In genomic region chr9:33464045-33464636, GRCh38 we compare ENCODE assay signal across 23 cellular contexts. TPM values are rescaled to one million over a fixed set of nuclear protein-coding genes. Genes with fewer than 3 reads are reported as not detected.
A peak's percentile ranks its signal among the peaks of the same experiment; 100 is the strongest.
DNase-seq lines count a peak whose midpoint lies in the region; ATAC-seq, FAIRE-seq and TF ChIP-seq lines count a peak whose summit lies in the region.
"Had no signal": no experiment of that assay in that cellular context is flagged by ENCODE, and none has a peak within 500 bp of the region (broad histone marks: within the 10 kb centered on the region; RNA-seq: fewer than 3 reads in every experiment).

No MANE protein-coding gene starts in this region.

- no peaks in the 10 kb centered on the region for H3K79me2 ChIP-seq in osteoblast (ENCODE audit: insufficient read depth, low read length)

- intact Hi-C loops in Caco-2 (cut with micrococcal nuclease; ENCODE audit: unreplicated experiment): no loop called here

- DNase-seq in activated T-cell treated with anti-CD3 and anti-CD28 coated beads, Interleukin-2, amount 50 U/mL, for 24 hours: peak; percentile 14
- no peak for DNase-seq in activated T-cell treated with anti-CD3 and anti-CD28 coated beads, Interleukin-2, amount 50 U/mL, for 4 hours
- peak; percentile 13 for DNase-seq in H7
- DNase-seq in bronchial epithelial cell (ENCODE audit: low read depth): peak; percentile 59
- peak; percentile 71 for DNase-seq in osteoblast (ENCODE audit: insufficient read length, low spot score, missing footprints)
- no peak for DNase-seq in NCI-H1092 (lab: John Stamatoyannopoulos, UW)
- no peak for DNase-seq in Caco-2
- DNase-seq in cerebellar cortex (ENCODE audit: low spot score): no peak
- DNase-seq: activated CD4-positive, alpha-beta T cell treated with anti-CD3 and anti-CD28 coated beads for 1 hour; activated CD8-positive, alpha-beta T cell treated with anti-CD3 and anti-CD28 coated beads, Interleukin-2, amount 10 ng/mL, durations not matched to agents 7 days and 5 days; activated T-cell treated with anti-CD3 and anti-CD28 coated beads for 4 hours; DMS79 treated with DMSO at 0.1 percent for 48 hours; head of caudate nucleus; NCI-H1105; NCI-H1930; PC-3; SIG-M5; stimulated activated CD8-positive, alpha-beta memory T cell treated with anti-CD3 and anti-CD28 coated beads, Interleukin-4, amount 100 ng/mL, for 48 hours; T-cell; upper lobe of left lung had no signal

- peaks cover 21% of the 10 kb centered on the region for H3K4me1 Mint-ChIP-seq in activated T-cell treated with anti-CD3 and anti-CD28 coated beads, Interleukin-2, amount 50 U/mL, for 24 hours (ENCODE audit: low read depth)
- peaks cover 14% of the 10 kb centered on the region for H3K4me1 Mint-ChIP-seq in activated T-cell treated with anti-CD3 and anti-CD28 coated beads, Interleukin-2, amount 50 U/mL, for 4 hours (ENCODE audit: low read depth)
- no peaks in the 10 kb centered on the region for H3K4me1 Mint-ChIP-seq in Caco-2 (ENCODE audit: low read depth, unreplicated experiment)

- peaks cover 9% of the 10 kb centered on the region for H4K20me1 ChIP-seq in osteoblast (ENCODE audit: insufficient read depth, low read length)

- H3K9me3 ChIP-seq in osteoblast (ENCODE audit: low read depth, low read length): no peaks in the 10 kb centered on the region
- no peaks in the 10 kb centered on the region for H3K9me3 ChIP-seq in Caco-2
- H3K9me3 ChIP-seq: neutrophil, upper lobe of left lung had no signal

- H3K4me1 ChIP-seq in osteoblast (ENCODE audit: insufficient read depth, low read length) (no peaks in the 10 kb centered on the region), Caco-2 (peaks cover 8% of the 10 kb centered on the region; the same call in 1 of the 2 replicates)
- H3K4me1 ChIP-seq: upper lobe of left lung had no signal

- H3K36me3 ChIP-seq in H7 (replicated peaks; ENCODE audit: control insufficient read depth, insufficient read depth, low read length): peaks cover 66% of the 10 kb centered on the region
- peaks cover 56% of the 10 kb centered on the region for H3K36me3 ChIP-seq in bronchial epithelial cell (ENCODE audit: control insufficient read depth, insufficient read depth, low read length)
- peaks cover 86% of the 10 kb centered on the region for H3K36me3 ChIP-seq in osteoblast (ENCODE audit: insufficient read depth, low read length)
- peaks cover 6% of the 10 kb centered on the region for H3K36me3 ChIP-seq in Caco-2 (ENCODE audit: control insufficient read depth, insufficient read depth, low read length)

- TF ChIP-seq CTCF in bronchial epithelial cell (IDR thresholded peaks at IDR 0.05; ENCODE audit: insufficient read depth, low read length, severe bottlenecking) (no peak), osteoblast (IDR thresholded peaks at IDR 0.05; ENCODE audit: extremely low read depth, low read depth, low read length) (no peak), Caco-2 (IDR thresholded peaks at IDR 0.05; ENCODE audit: insufficient read depth in 1 of 2, low read depth in 1 of 2, low read length in 1 of 2, severe bottlenecking in 1 of 2, unreplicated experiment in 1 of 2) (no peak)

- POLR2A ChIA-PET in Caco-2 (lab: Charles Lee): no interaction called here

- no peaks in the 10 kb centered on the region for H3K27me3 Mint-ChIP-seq in activated T-cell treated with anti-CD3 and anti-CD28 coated beads, Interleukin-2, amount 50 U/mL, for 24 hours
- no peaks in the 10 kb centered on the region for H3K27me3 Mint-ChIP-seq in activated T-cell treated with anti-CD3 and anti-CD28 coated beads, Interleukin-2, amount 50 U/mL, for 4 hours (ENCODE audit: low read depth)
- H3K27me3 Mint-ChIP-seq in Caco-2 (ENCODE audit: insufficient read depth, unreplicated experiment): no peaks in the 10 kb centered on the region
- H3K27me3 Mint-ChIP-seq: T-cell had no signal

- no peak overlapping the region for H2AFZ ChIP-seq in osteoblast (ENCODE audit: low read length)

- H3K4me3 Mint-ChIP-seq in activated T-cell treated with anti-CD3 and anti-CD28 coated beads, Interleukin-2, amount 50 U/mL, for 24 hours: no peak overlapping the region
- no peak overlapping the region for H3K4me3 Mint-ChIP-seq in activated T-cell treated with anti-CD3 and anti-CD28 coated beads, Interleukin-2, amount 50 U/mL, for 4 hours
- no peak overlapping the region for H3K4me3 Mint-ChIP-seq in Caco-2 (ENCODE audit: unreplicated experiment)
- H3K4me3 Mint-ChIP-seq: activated CD8-positive, alpha-beta T cell treated with anti-CD3 and anti-CD28 coated beads, Interleukin-2, amount 10 ng/mL, durations not matched to agents 7 days and 5 days; T-cell had no signal

- CTCF ChIA-PET in Caco-2 (lab: Charles Lee): interaction anchor here (0.7 to 1.8 kb wide), 3 partner anchors 11 to 60 kb away, joined by 3 to 6 read pairs (median 4); partner anchors contain the start of gene AQP3

- H3K36me3 Mint-ChIP-seq in activated T-cell treated with anti-CD3 and anti-CD28 coated beads, Interleukin-2, amount 50 U/mL, for 24 hours (ENCODE audit: low read depth): peaks cover 98% of the 10 kb centered on the region
- H3K36me3 Mint-ChIP-seq in activated T-cell treated with anti-CD3 and anti-CD28 coated beads, Interleukin-2, amount 50 U/mL, for 4 hours (ENCODE audit: insufficient read depth): peaks cover 45% of the 10 kb centered on the region
- H3K36me3 Mint-ChIP-seq in Caco-2 (ENCODE audit: insufficient read depth, unreplicated experiment): peaks cover 31% of the 10 kb centered on the region

- no TSS peak for BruUV-seq in Caco-2 (replicated peaks; lab: Mats Ljungman, UMichigan)

- peak overlapping the region; percentile 61 for H3K27ac Mint-ChIP-seq in activated T-cell treated with anti-CD3 and anti-CD28 coated beads, Interleukin-2, amount 50 U/mL, for 24 hours
- H3K27ac Mint-ChIP-seq in Caco-2 (ENCODE audit: unreplicated experiment): no peak overlapping the region
- H3K27ac Mint-ChIP-seq: activated CD8-positive, alpha-beta T cell treated with anti-CD3 and anti-CD28 coated beads, Interleukin-2, amount 10 ng/mL, durations not matched to agents 7 days and 5 days had no signal

- no peak overlapping the region for H3K4me2 ChIP-seq in osteoblast (ENCODE audit: insufficient read depth, low read length)

- H3K9me3 Mint-ChIP-seq in activated T-cell treated with anti-CD3 and anti-CD28 coated beads, Interleukin-2, amount 50 U/mL, for 24 hours: no peaks in the 10 kb centered on the region
- no peaks in the 10 kb centered on the region for H3K9me3 Mint-ChIP-seq in activated T-cell treated with anti-CD3 and anti-CD28 coated beads, Interleukin-2, amount 50 U/mL, for 4 hours
- H3K9me3 Mint-ChIP-seq in Caco-2 (ENCODE audit: unreplicated experiment): no peaks in the 10 kb centered on the region
- H3K9me3 Mint-ChIP-seq: T-cell had no signal

- no peak for ATAC-seq in activated T-cell treated with anti-CD3 and anti-CD28 coated beads, Interleukin-2, amount 50 U/mL, for 4 hours
- ATAC-seq: activated CD8-positive, alpha-beta T cell treated with anti-CD3 and anti-CD28 coated beads, Interleukin-2, amount 10 ng/mL, durations not matched to agents 7 days and 5 days; HCT116; PC-3; T-cell had no signal

- H3K27me3 ChIP-seq in H7 (ENCODE audit: control insufficient read depth, insufficient read depth, low read length): no peaks in the 10 kb centered on the region
- no peaks in the 10 kb centered on the region for H3K27me3 ChIP-seq in bronchial epithelial cell (ENCODE audit: control insufficient read depth, insufficient read depth, low read length)
- H3K27me3 ChIP-seq in osteoblast (ENCODE audit: insufficient read depth, low read length): no peaks in the 10 kb centered on the region
- H3K27me3 ChIP-seq in Caco-2 (replicated peaks; ENCODE audit: control insufficient read depth, insufficient read depth, low read length): no peaks in the 10 kb centered on the region
- H3K27me3 ChIP-seq: neutrophil, upper lobe of left lung had no signal

- H3K27ac ChIP-seq in osteoblast (ENCODE audit: low read depth, low read length): no peak overlapping the region
- H3K27ac ChIP-seq: neutrophil, upper lobe of left lung had no signal

- no peak overlapping the region for H3K4me3 ChIP-seq in H7 (ENCODE audit: insufficient read depth, low read depth, low read length)
- H3K4me3 ChIP-seq in bronchial epithelial cell (ENCODE audit: low read depth, low read length): no peak overlapping the region
- H3K4me3 ChIP-seq in osteoblast (ENCODE audit: insufficient read depth, low read length): no peak overlapping the region
- no peak overlapping the region for H3K4me3 ChIP-seq in Caco-2 (ENCODE audit: low read depth, low read length)
- H3K4me3 ChIP-seq: upper lobe of left lung had no signal

- peak; percentile 70 for FAIRE-seq in bronchial epithelial cell (lab: Jason Lieb, UNC)
- FAIRE-seq: TTC549 had no signal

RNA-seq across cellular contexts. Expression of gene NOL6, which starts 9.6 kb away (rescaled TPM):
- total RNA-seq in activated T-cell treated with anti-CD3 and anti-CD28 coated beads, Interleukin-2, amount 50 U/mL, for 4 hours: 100 to 1,000 TPM; 150 to 170 (median 165) TPM
- total RNA-seq in H7 (2014; rRNA removed; shearing (Covaris generic)): 53.9 and 59.7 TPM in 2 replicates
- total RNA-seq in bronchial epithelial cell (21.0 and 35.3 TPM in 2 replicates), osteoblast (18.6 and 23.5 TPM in 2 replicates), Caco-2 (2022) (47.2 and 52.1 TPM in 2 replicates)

RNA-seq across cellular contexts. Expression of gene AQP3, which starts 16.7 kb away (rescaled TPM):
- total RNA-seq in activated T-cell treated with anti-CD3 and anti-CD28 coated beads, Interleukin-2, amount 50 U/mL, for 4 hours: 1 to 10 TPM; 4.5 to 5.5 (median 5.3) TPM
- total RNA-seq in H7 (2014; rRNA removed; shearing (Covaris generic)): 0.18 and 2.6 TPM in 2 replicates
- 47.7 and 363 TPM in 2 replicates for total RNA-seq in bronchial epithelial cell
- total RNA-seq in osteoblast: 0.72 and 0.88 TPM in 2 replicates
- total RNA-seq in Caco-2 (2022): 24.1 and 24.8 TPM in 2 replicates

RNA-seq across cellular contexts. Expression of gene ANKRD18B, which starts 59.9 kb away (rescaled TPM):
- total RNA-seq in activated T-cell treated with anti-CD3 and anti-CD28 coated beads, Interleukin-2, amount 50 U/mL, for 4 hours: 1 to 10 TPM in 1 of 3 donors, not detected in 2; 2.4 TPM
- total RNA-seq in H7 (2014; rRNA removed; shearing (Covaris generic)): 4.9 and 14.4 TPM in 2 replicates
- total RNA-seq in bronchial epithelial cell (5.8 and 6.0 TPM in 2 replicates), osteoblast (0.59 TPM in 1 of 2 replicates, not detected in the other), Caco-2 (2022) (2.2 and 3.9 TPM in 2 replicates)
- total RNA-seq: activated CD8-positive, alpha-beta T cell treated with anti-CD3 and anti-CD28 coated beads, Interleukin-2, amount 10 ng/mL, durations not matched to agents 7 days and 5 days had no signal

Comparison
In these comparisons a context has a peak if more than half of its experiments do, and no peak if none do; other contexts are left out.
1. DNase-seq: peak in activated T-cell treated with anti-CD3 and anti-CD28 coated beads, Interleukin-2, amount 50 U/mL, for 24 hours (single experiment), H7 (single experiment), bronchial epithelial cell (single experiment) and osteoblast (single experiment); none in activated T-cell treated with anti-CD3 and anti-CD28 coated beads, Interleukin-2, amount 50 U/mL, for 4 hours (single experiment), NCI-H1092 (single experiment), Caco-2 (0 of 2) and cerebellar cortex (single experiment).